ENCODE assay signal across 1 cellular context in genomic region chr9:121217609-121218292, GRCh38.
TF ChIP-seq lines count a peak whose summit lies in the region.

No MANE protein-coding gene starts in this region.

TF ChIP-seq in GM12878, 131 proteins besides CTCF, POLR2A, EP300 and RAD21 (continued from another document):
- TF ChIP-seq BACH1 (IDR thresholded peaks at IDR 0.05; ENCODE audit: borderline replicate concordance) (no peak; the same call in 1 of the 2 replicates), MTA2 (IDR thresholded peaks at IDR 0.05; ENCODE audit: low read depth) (no peak; the same call in 1 of the 2 replicates), SIN3A (IDR thresholded peaks at IDR 0.05; ENCODE audit: low read depth, low read length) (no peak), EED (IDR thresholded peaks at IDR 0.05; ENCODE audit: low read depth) (no peak), ETV6 (conservative IDR thresholded peaks at IDR 0.05 in 1 of 2, IDR thresholded peaks at IDR 0.05 in 1 of 2; ENCODE audit: borderline replicate concordance in 1 of 2, low read depth in 1 of 2) (no peak), IKZF2 (IDR thresholded peaks at IDR 0.05) (peak in 1 of 2 experiments; percentile 27; a peak in 1 of 4 replicates), CHD2 (IDR thresholded peaks at IDR 0.05; ENCODE audit: borderline replicate concordance, low read depth, low read length) (no peak), TBL1XR1 (IDR thresholded peaks at IDR 0.05; ENCODE audit: low read depth, low read length) (no peak), ZBTB40 (IDR thresholded peaks at IDR 0.05; ENCODE audit: borderline replicate concordance) (no peak), ZBED1 (IDR thresholded peaks at IDR 0.05; ENCODE audit: borderline replicate concordance) (peak; percentile 53; the same call in 1 of the 2 replicates), USF2 (IDR thresholded peaks at IDR 0.05; ENCODE audit: borderline replicate concordance, low read depth, low read length) (no peak), YBX1 (IDR thresholded peaks at IDR 0.05) (no peak), E4F1 (IDR thresholded peaks at IDR 0.05; ENCODE audit: borderline replicate concordance, partially characterized antibody) (no peak), GABPA (IDR thresholded peaks at IDR 0.05; ENCODE audit: low read depth) (peak; percentile 49; the same call in 1 of the 2 replicates), KDM1A (IDR thresholded peaks at IDR 0.05; ENCODE audit: borderline replicate concordance) (no peak), SREBF1 (IDR thresholded peaks at IDR 0.05; ENCODE audit: low read length) (no peak), BCL3 (IDR thresholded peaks at IDR 0.05; ENCODE audit: borderline replicate concordance, insufficient read depth, low read depth, low read length, poor library complexity, severe bottlenecking) (no peak), NFIC (IDR thresholded peaks at IDR 0.05; ENCODE audit: low read depth, low read length) (peak; percentile 83; the same call in 1 of the 2 replicates), PML (IDR thresholded peaks at IDR 0.05; ENCODE audit: low read length) (peak; percentile 22; the same call in 1 of the 2 replicates), NKRF (conservative IDR thresholded peaks at IDR 0.05) (no peak), ZNF687 (IDR thresholded peaks at IDR 0.05) (no peak), SIX5 (IDR thresholded peaks at IDR 0.05; ENCODE audit: low read depth, low read length, severe bottlenecking) (no peak), POLR2AphosphoS5 (IDR thresholded peaks at IDR 0.05; ENCODE audit: low read length) (no peak)
